ENCODE assay signal across 1 cellular context in genomic region chr11:67389477-67389876, GRCh38.
A peak's percentile ranks its signal among the peaks of the same experiment; 100 is the strongest.
TF ChIP-seq lines count a peak whose summit lies in the region.

No MANE protein-coding gene starts in this region.

TF ChIP-seq in GM12878, 131 proteins besides CTCF, POLR2A, EP300 and RAD21:
- 0 out of 4 replicates have a peak, but pooled peaks have one; percentile 8 to 17 for TF ChIP-seq IKZF2 (IDR thresholded peaks at IDR 0.05)
- TF ChIP-seq ASH2L (IDR thresholded peaks at IDR 0.05; ENCODE audit: borderline replicate concordance, low read depth): no peak
- no peak for TF ChIP-seq SMAD1 (IDR thresholded peaks at IDR 0.05; ENCODE audit: low read depth, partially characterized antibody)
- TF ChIP-seq CHD1 (IDR thresholded peaks at IDR 0.05; ENCODE audit: low read depth, low read length): no peak
- peak; percentile 34; the same call in 1 of the 2 replicates for TF ChIP-seq IKZF1 (conservative IDR thresholded peaks at IDR 0.05)
- TF ChIP-seq SMC3 (IDR thresholded peaks at IDR 0.05; ENCODE audit: borderline replicate concordance, low read length): peak; percentile 71
- no peak for TF ChIP-seq NR2F1 (conservative IDR thresholded peaks at IDR 0.05)
- TF ChIP-seq YY1 (IDR thresholded peaks at IDR 0.05; ENCODE audit: low read depth, low read length): peak; percentile 47; the same call in 1 of the 2 replicates
- no peak for TF ChIP-seq CBX3 (IDR thresholded peaks at IDR 0.05; ENCODE audit: borderline replicate concordance, low read depth)
- no peak for TF ChIP-seq ZBED1 (IDR thresholded peaks at IDR 0.05; ENCODE audit: borderline replicate concordance)
- TF ChIP-seq BHLHE40 (IDR thresholded peaks at IDR 0.05; ENCODE audit: borderline replicate concordance in 1 of 2, low read depth in 2 of 2, low read length in 1 of 2): no peak
- TF ChIP-seq ZBTB4 (CRISPR knock-in tag; IDR thresholded peaks at IDR 0.05): no peak
